Comparison of ENCODE assay signal across 8 cellular contexts in genomic region chr14:69879175-69880047, GRCh38. TPM values are rescaled to one million over a fixed set of nuclear protein-coding genes. Genes with fewer than 3 reads are reported as not detected.
DNase-seq lines count a peak whose midpoint lies in the region; ATAC-seq, FAIRE-seq and TF ChIP-seq lines count a peak whose summit lies in the region.

SMOC1 (plus strand) TSS chr14:69879416; CDS start chr14:69879679, 263 bp downstream.

- FAIRE-seq in D721Med (lab: Jason Lieb, UNC): no peak

- ATAC-seq in activated CD8-positive, alpha-beta T cell treated with anti-CD3 and anti-CD28 coated beads for 36 hours: peak; percentile 72
- ATAC-seq in left cardiac atrium (peak; percentile 86 to 94), HG03469 (IDR thresholded peaks at IDR 0.05; ENCODE audit: unreplicated experiment) (no peak), HG02678 (IDR thresholded peaks at IDR 0.05; ENCODE audit: unreplicated experiment) (no peak)

- H3K4me3 Mint-ChIP-seq in activated CD8-positive, alpha-beta T cell treated with anti-CD3 and anti-CD28 coated beads for 36 hours: no peak within 1 kb of the TSS

- no peaks in the 10 kb centered on the region for H3K9me3 Mint-ChIP-seq in activated CD8-positive, alpha-beta T cell treated with anti-CD3 and anti-CD28 coated beads for 36 hours

- POLR2A ChIA-PET in activated CD8-positive, alpha-beta T cell treated with anti-CD3 and anti-CD28 coated beads for 36 hours (lab: Charles Lee): interaction anchor here (1.2 to 1.3 kb wide), 2 partner anchors 12 to 14 kb away, joined by 3 read pairs; no protein-coding TSS in a partner anchor

- intact Hi-C loops in activated CD8-positive, alpha-beta T cell treated with anti-CD3 and anti-CD28 coated beads for 36 hours (cut with micrococcal nuclease): no loop called here
- intact Hi-C loops in left cardiac atrium (cut with DNase I): loop anchor here in 1 of 2 donors (5.0 kb wide), 1 partner anchor 148 kb away; no protein-coding TSS in a partner anchor

- DNase-seq in D721Med (ENCODE audit: insufficient read length, low spot score) (peak; percentile 75), NCI-H1092 (lab: John Stamatoyannopoulos, UW) (peak; percentile 64), left cardiac atrium (peak; percentile 88), putamen (ENCODE audit: low spot score) (peak; percentile 24), RPMI8226 (no peak)
- DNase-seq in activated CD8-positive, alpha-beta T cell treated with anti-CD3 and anti-CD28 coated beads for 36 hours: peak; percentile 51

- no peak within 1 kb of the TSS for H3K27ac Mint-ChIP-seq in activated CD8-positive, alpha-beta T cell treated with anti-CD3 and anti-CD28 coated beads for 36 hours

- peaks cover 50% of the 10 kb centered on the region for H3K27me3 Mint-ChIP-seq in activated CD8-positive, alpha-beta T cell treated with anti-CD3 and anti-CD28 coated beads for 36 hours

- CTCF ChIA-PET in activated CD8-positive, alpha-beta T cell treated with anti-CD3 and anti-CD28 coated beads for 36 hours (lab: Charles Lee): interaction anchor here (0.7 to 1.5 kb wide), 4 partner anchors 140 to 331 kb away, joined by 3 read pairs; no protein-coding TSS in a partner anchor

- no peak for TF ChIP-seq CTCF in D721Med (IDR thresholded peaks at IDR 0.05; ENCODE audit: insufficient read depth, missing control alignments)
- TF ChIP-seq CTCF in activated CD8-positive, alpha-beta T cell treated with anti-CD3 and anti-CD28 coated beads for 36 hours (IDR thresholded peaks at IDR 0.05): no peak

- no peaks in the 10 kb centered on the region for H3K4me1 Mint-ChIP-seq in activated CD8-positive, alpha-beta T cell treated with anti-CD3 and anti-CD28 coated beads for 36 hours (ENCODE audit: low read depth)

- no peaks in the 10 kb centered on the region for H3K36me3 Mint-ChIP-seq in activated CD8-positive, alpha-beta T cell treated with anti-CD3 and anti-CD28 coated beads for 36 hours (ENCODE audit: low read depth)

RNA-seq across cellular contexts. Expression of gene SMOC1, which starts in this region (rescaled TPM):
- not detected for total RNA-seq in activated CD8-positive, alpha-beta T cell treated with anti-CD3 and anti-CD28 coated beads for 36 hours
- 10 to 100 TPM in 1 of 2 donors, 1 to 10 TPM in 1; 5.4 to 14.9 TPM for total RNA-seq in left cardiac atrium

Comparison
In these comparisons a context has a peak if more than half of its experiments do, and no peak if none do; other contexts are left out.
1. RNA of gene SMOC1 (total RNA-seq): 5.4 to 14.9 TPM in left cardiac atrium; not detected in activated CD8-positive, alpha-beta T cell treated with anti-CD3 and anti-CD28 coated beads for 36 hours; every median in the first group is over 4 times any median in the second.
2. Peak in DNase-seq and ATAC-seq in activated CD8-positive, alpha-beta T cell treated with anti-CD3 and anti-CD28 coated beads for 36 hours; RNA of the gene not detected or under 1 TPM.
3. ATAC-seq: peak in left cardiac atrium (2 of 2); none in HG03469 (single experiment) and HG02678 (single experiment).